8 cellular contexts compared by ENCODE assay signal in genomic region chr2:235135990-235136561, GRCh38.
A peak's percentile ranks its signal among the peaks of the same experiment; 100 is the strongest.
DNase-seq lines count a peak whose midpoint lies in the region; ATAC-seq and TF ChIP-seq lines count a peak whose summit lies in the region.

No MANE protein-coding gene starts in this region.

- H3K9me3 ChIP-seq in SJSA1 (replicated peaks) (no peaks in the 10 kb centered on the region), smooth muscle cell (replicated peaks; ENCODE audit: low read depth) (no peaks in the 10 kb centered on the region)

- H3K4me1 ChIP-seq in SJSA1 (replicated peaks) (no peaks in the 10 kb centered on the region), smooth muscle cell (ENCODE audit: low read depth) (no peaks in the 10 kb centered on the region)

- no peaks in the 10 kb centered on the region for H3K79me2 ChIP-seq in smooth muscle cell (ENCODE audit: low read depth)

- H3K27me3 ChIP-seq in SJSA1 (replicated peaks) (no peaks in the 10 kb centered on the region), smooth muscle cell (ENCODE audit: low read depth) (no peaks in the 10 kb centered on the region)

- DNase-seq in DMS53 (lab: John Stamatoyannopoulos, UW) = peak; percentile 95
- DNase-seq in KBM-7 = peak; percentile 68
- DNase-seq in SJSA1 (ENCODE audit: low read depth in 1 of 2, low spot score in 2 of 2) = peak; percentile 53 to 85
- DNase-seq in astrocyte of the hippocampus (ENCODE audit: low read depth, low spot score) = peak; percentile 87
- peak; percentile 24 to 45 for DNase-seq in hippocampal formation (lab: John Stamatoyannopoulos, UW)
- DNase-seq in smooth muscle cell (lab: John Stamatoyannopoulos, UW; ENCODE audit: unreplicated experiment) = peak; percentile 48
- no peak for DNase-seq in mesenteric fat pad (ENCODE audit: low spot score)

- peak overlapping the region; percentile 77 for H3K4me2 ChIP-seq in smooth muscle cell

- in situ Hi-C loops in KBM-7 (cut with MboI; ENCODE audit: low pct_unique_long_range_greater_than_20kb, low sequenced_read_pairs) = loop anchor here (25.0 kb wide), 1 partner anchor 601 kb away; no protein-coding TSS in a partner anchor

- no peak overlapping the region for H3K27ac ChIP-seq in SJSA1
- no peak overlapping the region for H3K27ac ChIP-seq in smooth muscle cell (ENCODE audit: low read depth)

- TF ChIP-seq CTCF in smooth muscle cell (IDR thresholded peaks at IDR 0.05; ENCODE audit: borderline replicate concordance, insufficient read depth, poor library complexity, severe bottlenecking) = peak; percentile 77

- H3K9ac ChIP-seq in smooth muscle cell (ENCODE audit: low read depth) = no peak overlapping the region

- no peak for ATAC-seq in HG03354 (IDR thresholded peaks at IDR 0.05; ENCODE audit: poor library complexity, severe bottlenecking, unreplicated experiment)

- H3K4me3 ChIP-seq in SJSA1 (no peak overlapping the region), smooth muscle cell (no peak overlapping the region)

- H4K20me1 ChIP-seq in smooth muscle cell (ENCODE audit: low read depth) = no peaks in the 10 kb centered on the region

- H3F3A ChIP-seq in smooth muscle cell (ENCODE audit: low read depth) = no peaks in the 10 kb centered on the region

- H3K36me3 ChIP-seq in SJSA1 (no peaks in the 10 kb centered on the region), smooth muscle cell (ENCODE audit: low read depth) (no peaks in the 10 kb centered on the region)

- WGBS in smooth muscle cell (ENCODE audit: low lambda C conversion rate) = 37% methylated on average over 19 of the region's 19 CpGs

- no peak overlapping the region for H2AFZ ChIP-seq in smooth muscle cell (ENCODE audit: low read depth)
